ENCODE assay signal across 13 cellular contexts in genomic region chr4:85489273-85489672, GRCh38. TPM values are rescaled to one million over a fixed set of nuclear protein-coding genes. Genes with fewer than 3 reads are reported as not detected.
DNase-seq lines count a peak whose midpoint lies in the region; ATAC-seq and TF ChIP-seq lines count a peak whose summit lies in the region.
"Had no signal": no experiment of that assay in that cellular context is flagged by ENCODE, and none has a peak within 500 bp of the region (broad histone marks: within the 10 kb centered on the region; RNA-seq: fewer than 3 reads in every experiment).

No MANE protein-coding gene starts in this region.

- H3K4me1 ChIP-seq in HUES48 (ENCODE audit: control insufficient read depth, insufficient read depth, low read length) (peaks cover 14% of the 10 kb centered on the region), adipocyte (ENCODE audit: control insufficient read depth, insufficient read depth, low read length) (peaks cover 22% of the 10 kb centered on the region), left lung (no peaks in the 10 kb centered on the region), smooth muscle cell (ENCODE audit: low read depth) (peaks cover 4% of the 10 kb centered on the region)
- H3K4me1 ChIP-seq: HAP-1 had no signal

- H2AFZ ChIP-seq in smooth muscle cell (ENCODE audit: low read depth), result no peak overlapping the region

- no peak for TF ChIP-seq CTCF in left lung (IDR thresholded peaks at IDR 0.05)
- TF ChIP-seq CTCF in smooth muscle cell (IDR thresholded peaks at IDR 0.05; ENCODE audit: borderline replicate concordance, insufficient read depth, poor library complexity, severe bottlenecking), result no peak

- CTCF ChIA-PET in activated CD4-positive, alpha-beta T cell treated with anti-CD3 and anti-CD28 coated beads, Interleukin-2, amount 10 ng/mL, durations not matched to agents 7 days and 5 days (lab: Charles Lee), result no interaction called here

- no peak overlapping the region for H3K4me3 Mint-ChIP-seq in activated CD4-positive, alpha-beta T cell treated with anti-CD3 and anti-CD28 coated beads, Interleukin-2, amount 10 ng/mL, durations not matched to agents 7 days and 5 days
- H3K4me3 Mint-ChIP-seq: natural killer cell treated with Interleukin-12 subunit alpha and Interleukin-12 subunit beta and Interleukin-15 and Interleukin-18, amount 100 ng/mL, for 72 hours had no signal

- H3K27me3 Mint-ChIP-seq in activated CD4-positive, alpha-beta T cell treated with anti-CD3 and anti-CD28 coated beads, Interleukin-2, amount 10 ng/mL, durations not matched to agents 7 days and 5 days, result no peaks in the 10 kb centered on the region
- H3K27me3 Mint-ChIP-seq: natural killer cell treated with Interleukin-12 subunit alpha and Interleukin-12 subunit beta and Interleukin-15 and Interleukin-18, amount 100 ng/mL, for 72 hours had no signal

- no peaks in the 10 kb centered on the region for H3K36me3 Mint-ChIP-seq in activated CD4-positive, alpha-beta T cell treated with anti-CD3 and anti-CD28 coated beads, Interleukin-2, amount 10 ng/mL, durations not matched to agents 7 days and 5 days (ENCODE audit: low read depth)

- no peak overlapping the region for H3K27ac Mint-ChIP-seq in activated CD4-positive, alpha-beta T cell treated with anti-CD3 and anti-CD28 coated beads, Interleukin-2, amount 10 ng/mL, durations not matched to agents 7 days and 5 days
- H3K27ac Mint-ChIP-seq: natural killer cell treated with Interleukin-12 subunit alpha and Interleukin-12 subunit beta and Interleukin-15 and Interleukin-18, amount 100 ng/mL, for 72 hours had no signal

- H3K9ac ChIP-seq in HUES48 (ENCODE audit: low read depth, low read length) (no peak overlapping the region), adipocyte (ENCODE audit: low read length) (no peak overlapping the region), smooth muscle cell (ENCODE audit: low read depth) (no peak overlapping the region)
- H3K9ac ChIP-seq: BLaER1 treated with 17β-estradiol and CSF1 and Interleukin-3, amounts not matched to agents 10 nM and 100 nM had no signal

- intact Hi-C loops in left lung (cut with DNase I), result no loop called here

- peak; percentile 17 for DNase-seq in AG08396 (ENCODE audit: low spot score)
- peak; percentile 34 for DNase-seq in adipocyte (ENCODE audit: low read depth)
- no peak for DNase-seq in left lung
- no peak for DNase-seq in activated CD4-positive, alpha-beta T cell treated with anti-CD3 and anti-CD28 coated beads, Interleukin-2, amount 10 ng/mL, durations not matched to agents 7 days and 5 days
- DNase-seq in smooth muscle cell (lab: John Stamatoyannopoulos, UW; ENCODE audit: unreplicated experiment), result no peak
- no peak for DNase-seq in NCI-H187 (lab: John Stamatoyannopoulos, UW)
- no peak for DNase-seq in activated CD4-positive, CD25-positive, alpha-beta regulatory T cell (lab: John Stamatoyannopoulos, UW)
- DNase-seq: stimulated activated CD4-positive, alpha-beta T cell treated with anti-CD3 and anti-CD28 coated beads, Interleukin-2, amount 100 ng/mL, for 24 hours; T-helper 2 cell had no signal

- H3K4me3 ChIP-seq in HUES48 (ENCODE audit: low read depth, low read length) (no peak overlapping the region), adipocyte (ENCODE audit: low read length) (no peak overlapping the region), left lung (no peak overlapping the region), smooth muscle cell (no peak overlapping the region)
- H3K4me3 ChIP-seq: BLaER1 treated with 17β-estradiol and CSF1 and Interleukin-3, amounts not matched to agents 10 nM and 100 nM; HAP-1 had no signal

- H3K79me2 ChIP-seq in smooth muscle cell (ENCODE audit: low read depth), result peaks cover 9% of the 10 kb centered on the region

- H3K27ac ChIP-seq in HUES48 (ENCODE audit: low read depth, low read length) (peak overlapping the region; percentile 42), left lung (no peak overlapping the region), smooth muscle cell (ENCODE audit: low read depth) (no peak overlapping the region)
- H3K27ac ChIP-seq: BLaER1 treated with 17β-estradiol and CSF1 and Interleukin-3, amounts not matched to agents 10 nM and 100 nM had no signal

- no peaks in the 10 kb centered on the region for H3K4me1 Mint-ChIP-seq in activated CD4-positive, alpha-beta T cell treated with anti-CD3 and anti-CD28 coated beads, Interleukin-2, amount 10 ng/mL, durations not matched to agents 7 days and 5 days

- peak; percentile 49 for ATAC-seq in left lung
- ATAC-seq: natural killer cell treated with Interleukin-12 subunit alpha and Interleukin-12 subunit beta and Interleukin-15 and Interleukin-18, amount 100 ng/mL, for 72 hours had no signal

- POLR2A ChIA-PET in activated CD4-positive, alpha-beta T cell treated with anti-CD3 and anti-CD28 coated beads, Interleukin-2, amount 10 ng/mL, durations not matched to agents 7 days and 5 days (lab: Charles Lee), result no interaction called here

- H3K9me3 ChIP-seq in HUES48 (ENCODE audit: control insufficient read depth, insufficient read depth, low read length) (no peaks in the 10 kb centered on the region), adipocyte (ENCODE audit: control insufficient read depth, low read length) (no peaks in the 10 kb centered on the region), left lung (no peaks in the 10 kb centered on the region), smooth muscle cell (replicated peaks; ENCODE audit: low read depth) (no peaks in the 10 kb centered on the region)
- H3K9me3 ChIP-seq: BLaER1 treated with 17β-estradiol and CSF1 and Interleukin-3, amounts not matched to agents 10 nM and 100 nM; HAP-1 had no signal

- no peak overlapping the region for H3K4me2 ChIP-seq in smooth muscle cell
- H3K4me2 ChIP-seq: BLaER1 treated with 17β-estradiol and CSF1 and Interleukin-3, amounts not matched to agents 10 nM and 100 nM had no signal

- H3K9me3 Mint-ChIP-seq in activated CD4-positive, alpha-beta T cell treated with anti-CD3 and anti-CD28 coated beads, Interleukin-2, amount 10 ng/mL, durations not matched to agents 7 days and 5 days, result no peaks in the 10 kb centered on the region

- no peaks in the 10 kb centered on the region for H4K20me1 ChIP-seq in smooth muscle cell (ENCODE audit: low read depth)
- H4K20me1 ChIP-seq: BLaER1 treated with 17β-estradiol and CSF1 and Interleukin-3, amounts not matched to agents 10 nM and 100 nM had no signal

- H3K36me3 ChIP-seq in HUES48 (ENCODE audit: control insufficient read depth, insufficient read depth, low read length), result no peaks in the 10 kb centered on the region
- H3K36me3 ChIP-seq in adipocyte (ENCODE audit: control insufficient read depth, insufficient read depth, low read length, severe bottlenecking), result no peaks in the 10 kb centered on the region
- no peaks in the 10 kb centered on the region for H3K36me3 ChIP-seq in left lung
- no peaks in the 10 kb centered on the region for H3K36me3 ChIP-seq in smooth muscle cell (ENCODE audit: low read depth)
- H3K36me3 ChIP-seq: BLaER1 treated with 17β-estradiol and CSF1 and Interleukin-3, amounts not matched to agents 10 nM and 100 nM; HAP-1 had no signal

- no peaks in the 10 kb centered on the region for H3F3A ChIP-seq in smooth muscle cell (ENCODE audit: low read depth)

- H3K27me3 ChIP-seq in HUES48 (ENCODE audit: control insufficient read depth, insufficient read depth, low read length) (no peaks in the 10 kb centered on the region), adipocyte (replicated peaks; ENCODE audit: control insufficient read depth, insufficient read depth, low read length) (no peaks in the 10 kb centered on the region), left lung (no peaks in the 10 kb centered on the region), smooth muscle cell (ENCODE audit: low read depth) (no peaks in the 10 kb centered on the region)
- H3K27me3 ChIP-seq: BLaER1 treated with 17β-estradiol and CSF1 and Interleukin-3, amounts not matched to agents 10 nM and 100 nM had no signal

RNA-seq across cellular contexts. Expression of gene ARHGAP24, which starts 14.3 kb away (rescaled TPM):
- total RNA-seq in left lung (10 to 100 TPM; 25.9 to 30.2 TPM), smooth muscle cell (15.7 and 18.2 TPM in 2 replicates)
- total RNA-seq in activated CD4-positive, alpha-beta T cell treated with anti-CD3 and anti-CD28 coated beads, Interleukin-2, amount 10 ng/mL, durations not matched to agents 7 days and 5 days, result not detected
- polyA plus RNA-seq in smooth muscle cell, result 4.9 and 5.3 TPM in 2 replicates

Comparison
In these comparisons a context has a peak if more than half of its experiments do, and no peak if none do; other contexts are left out.
1. DNase-seq: peak in AG08396 (single experiment) and adipocyte (single experiment); none in left lung (0 of 2), activated CD4-positive, alpha-beta T cell treated with anti-CD3 and anti-CD28 coated beads, Interleukin-2, amount 10 ng/mL, durations not matched to agents 7 days and 5 days (single experiment), smooth muscle cell (single experiment), NCI-H187 (0 of 2) and activated CD4-positive, CD25-positive, alpha-beta regulatory T cell (0 of 4).
2. RNA of gene ARHGAP24, which starts 14.3 kb away (total RNA-seq): 25.9 to 30.2 TPM in left lung and 15.7 to 18.2 TPM in smooth muscle cell; not detected in activated CD4-positive, alpha-beta T cell treated with anti-CD3 and anti-CD28 coated beads, Interleukin-2, amount 10 ng/mL, durations not matched to agents 7 days and 5 days; every median in the first group is over 10 times any median in the second.